ENCODE assay signal across 8 cellular contexts in the genomic region with DNA sequence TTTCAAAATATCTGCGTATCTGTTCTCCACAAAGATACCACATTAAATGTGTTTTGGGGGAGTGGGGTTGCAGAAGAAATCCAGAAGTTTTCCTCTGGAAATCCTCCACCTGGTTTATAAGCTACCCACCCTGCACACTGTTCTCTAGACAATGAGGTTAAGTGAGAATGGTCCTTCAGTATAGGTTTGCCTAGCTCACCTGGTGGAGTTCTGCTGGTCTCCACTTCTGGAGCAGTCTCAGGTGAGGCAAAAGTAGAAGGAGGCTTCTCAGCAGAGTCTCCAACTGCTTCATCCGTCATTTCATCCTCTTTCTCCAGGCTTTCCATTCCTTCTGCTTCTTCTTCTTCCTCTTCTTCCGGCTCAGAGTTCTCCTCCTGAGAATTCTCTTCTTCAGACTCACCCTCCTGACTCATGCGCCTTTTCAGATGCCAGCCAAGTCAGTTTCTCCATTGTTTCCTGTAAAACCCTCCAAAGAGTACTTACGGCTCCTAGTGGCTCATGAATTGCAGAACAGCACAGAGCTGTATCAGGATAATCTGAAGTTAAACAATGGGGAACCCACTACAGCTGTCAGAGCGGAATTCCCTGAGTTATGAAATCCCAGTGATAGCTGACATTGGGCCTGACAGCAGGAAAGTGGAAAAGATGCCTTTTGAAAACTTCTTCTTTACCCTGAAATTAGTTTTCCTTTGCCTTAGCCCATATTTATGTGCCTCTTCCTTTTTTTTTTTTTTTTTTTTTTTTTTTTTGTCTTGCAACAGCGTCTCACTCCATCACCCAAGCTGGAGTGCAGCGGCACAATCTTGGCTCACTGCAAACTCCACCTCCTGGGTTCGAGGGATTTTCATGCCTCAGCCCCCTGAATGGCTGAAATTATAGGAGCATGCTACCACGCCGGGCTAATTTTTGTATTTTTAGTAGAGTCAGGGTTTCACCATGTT. TPM values are rescaled to one million over a fixed set of nuclear protein-coding genes. Genes with fewer than 3 reads are reported as not detected.
DNase-seq lines count a peak whose midpoint lies in the region; ATAC-seq and TF ChIP-seq lines count a peak whose summit lies in the region.

No MANE protein-coding gene starts in this region.

- no peaks in the 10 kb centered on the region for H4K20me1 ChIP-seq in neural cell (ENCODE audit: insufficient read depth)

- H3F3A ChIP-seq in neural cell (ENCODE audit: insufficient read depth, low read length, poor library complexity, severe bottlenecking) = no peaks in the 10 kb centered on the region

- no peak overlapping the region for H2AFZ ChIP-seq in neural cell (ENCODE audit: low read depth, low read length)

- H3K4me2 ChIP-seq in neural cell (ENCODE audit: low read length) = no peak overlapping the region

- H3K4me3 ChIP-seq in right atrium auricular region (no peak overlapping the region), epithelial cell of esophagus (ENCODE audit: low read length) (peak overlapping the region; percentile 48), neural cell (ENCODE audit: low read length) (peak overlapping the region; percentile 55)

- ATAC-seq in Right ventricle myocardium superior (ENCODE audit: poor library complexity) (peak; percentile 77), HG02759 (IDR thresholded peaks at IDR 0.05; ENCODE audit: unreplicated experiment) (no peak), GM18519 (IDR thresholded peaks at IDR 0.05; ENCODE audit: low FRiP score, unreplicated experiment) (no peak)

- no peaks in the 10 kb centered on the region for H3K9me2 ChIP-seq in neural cell (ENCODE audit: insufficient read depth, low read length)

- TF ChIP-seq RAD21 in neural cell (conservative IDR thresholded peaks at IDR 0.05) = peak; percentile 82

- TF ChIP-seq CTCF in right atrium auricular region (IDR thresholded peaks at IDR 0.05) = peak in 1 of 2 donors; percentile 52
- peak; percentile 84 for TF ChIP-seq CTCF in epithelial cell of esophagus (IDR thresholded peaks at IDR 0.05; ENCODE audit: insufficient read depth, low read depth, low read length, missing control alignments)
- peak; percentile 86 for TF ChIP-seq CTCF in neural cell (IDR thresholded peaks at IDR 0.05; ENCODE audit: poor library complexity, severe bottlenecking)

- H3K27ac ChIP-seq in right atrium auricular region (no peak overlapping the region), neural cell (ENCODE audit: low read length) (peak overlapping the region; percentile 70)

- DNase-seq in Right ventricle myocardium superior (no peak), right atrium auricular region (ENCODE audit: low spot score) (no peak), RPMI8226 (peak; percentile 26), epithelial cell of esophagus (ENCODE audit: low read depth) (peak; percentile 93)
- no peak for DNase-seq in activated CD8-positive, alpha-beta memory T cell treated with anti-CD3 and anti-CD28 coated beads, Interleukin-2, amount 50 U/mL, for 4 hours

- H3K27me3 ChIP-seq in right atrium auricular region = no peaks in the 10 kb centered on the region
- H3K27me3 ChIP-seq in neural cell (ENCODE audit: insufficient read depth, low read depth, low read length) = no peaks in the 10 kb centered on the region

- intact Hi-C loops in Right ventricle myocardium superior (cut with DNase I) = no loop called here

- peaks cover 0 to under 1% of the 10 kb centered on the region in 2 donors for H3K9me3 ChIP-seq in right atrium auricular region
- peaks cover 5% of the 10 kb centered on the region for H3K9me3 ChIP-seq in neural cell (ENCODE audit: low read length)

- H3K79me2 ChIP-seq in neural cell (replicated peaks; ENCODE audit: insufficient read depth, low read length) = no peaks in the 10 kb centered on the region

- peak overlapping the region; percentile 42 for H3K9ac ChIP-seq in neural cell (ENCODE audit: low read length)

- H3K36me3 ChIP-seq in right atrium auricular region (no peaks in the 10 kb centered on the region), neural cell (ENCODE audit: insufficient read depth, low read length) (no peaks in the 10 kb centered on the region)

- peaks cover 0 to 10% of the 10 kb centered on the region in 2 donors for H3K4me1 ChIP-seq in right atrium auricular region

- peak; percentile 84 for TF ChIP-seq EP300 in neural cell (conservative IDR thresholded peaks at IDR 0.05; ENCODE audit: poor library complexity, severe bottlenecking)

TF ChIP-seq in neural cell, 6 proteins besides CTCF, POLR2A, EP300 and RAD21:
- TF ChIP-seq SMC3 (conservative IDR thresholded peaks at IDR 0.05; ENCODE audit: poor library complexity) (peak; percentile 75), MXI1 (conservative IDR thresholded peaks at IDR 0.05; ENCODE audit: poor library complexity, severe bottlenecking) (no peak), EZH2 (IDR thresholded peaks at IDR 0.05; ENCODE audit: borderline replicate concordance, insufficient read depth, low read length, poor library complexity, severe bottlenecking) (no peak), POLR2AphosphoS5 (IDR thresholded peaks at IDR 0.05) (peak; percentile 49), TAF1 (IDR thresholded peaks at IDR 0.05; ENCODE audit: low read depth) (no peak)
- TF ChIP-seq, protein P1, sequence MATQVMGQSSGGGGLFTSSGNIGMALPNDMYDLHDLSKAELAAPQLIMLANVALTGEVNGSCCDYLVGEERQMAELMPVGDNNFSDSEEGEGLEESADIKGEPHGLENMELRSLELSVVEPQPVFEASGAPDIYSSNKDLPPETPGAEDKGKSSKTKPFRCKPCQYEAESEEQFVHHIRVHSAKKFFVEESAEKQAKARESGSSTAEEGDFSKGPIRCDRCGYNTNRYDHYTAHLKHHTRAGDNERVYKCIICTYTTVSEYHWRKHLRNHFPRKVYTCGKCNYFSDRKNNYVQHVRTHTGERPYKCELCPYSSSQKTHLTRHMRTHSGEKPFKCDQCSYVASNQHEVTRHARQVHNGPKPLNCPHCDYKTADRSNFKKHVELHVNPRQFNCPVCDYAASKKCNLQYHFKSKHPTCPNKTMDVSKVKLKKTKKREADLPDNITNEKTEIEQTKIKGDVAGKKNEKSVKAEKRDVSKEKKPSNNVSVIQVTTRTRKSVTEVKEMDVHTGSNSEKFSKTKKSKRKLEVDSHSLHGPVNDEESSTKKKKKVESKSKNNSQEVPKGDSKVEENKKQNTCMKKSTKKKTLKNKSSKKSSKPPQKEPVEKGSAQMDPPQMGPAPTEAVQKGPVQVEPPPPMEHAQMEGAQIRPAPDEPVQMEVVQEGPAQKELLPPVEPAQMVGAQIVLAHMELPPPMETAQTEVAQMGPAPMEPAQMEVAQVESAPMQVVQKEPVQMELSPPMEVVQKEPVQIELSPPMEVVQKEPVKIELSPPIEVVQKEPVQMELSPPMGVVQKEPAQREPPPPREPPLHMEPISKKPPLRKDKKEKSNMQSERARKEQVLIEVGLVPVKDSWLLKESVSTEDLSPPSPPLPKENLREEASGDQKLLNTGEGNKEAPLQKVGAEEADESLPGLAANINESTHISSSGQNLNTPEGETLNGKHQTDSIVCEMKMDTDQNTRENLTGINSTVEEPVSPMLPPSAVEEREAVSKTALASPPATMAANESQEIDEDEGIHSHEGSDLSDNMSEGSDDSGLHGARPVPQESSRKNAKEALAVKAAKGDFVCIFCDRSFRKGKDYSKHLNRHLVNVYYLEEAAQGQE (IDR thresholded peaks at IDR 0.05; ENCODE audit: borderline replicate concordance) = peak; percentile 86

RNA-seq across cellular contexts. Expression of a gene that starts 38.5 kb away (rescaled TPM):
- total RNA-seq in Right ventricle myocardium superior (9.7 TPM), right atrium auricular region (1 to 10 TPM; 4.4 to 4.8 TPM)
- 53.8 and 64.5 TPM in 2 replicates for polyA plus RNA-seq in neural cell
- polyA minus RNA-seq in neural cell = 39.4 and 56.5 TPM in 2 replicates

RNA-seq across cellular contexts. Expression of a gene that starts 40.1 kb away (rescaled TPM):
- total RNA-seq in Right ventricle myocardium superior = 59.9 TPM
- total RNA-seq in right atrium auricular region = 10 to 100 TPM; 54.0 to 90.8 TPM
- polyA plus RNA-seq in neural cell = 44.0 and 44.4 TPM in 2 replicates
- polyA minus RNA-seq in neural cell = 226 and 278 TPM in 2 replicates

RNA-seq across cellular contexts. Expression of a gene that starts 40.4 kb away (rescaled TPM):
- 113 TPM for total RNA-seq in Right ventricle myocardium superior
- 100 to 1,000 TPM in 1 of 2 donors, 10 to 100 TPM in 1; 76.8 to 120 TPM for total RNA-seq in right atrium auricular region
- 153 and 180 TPM in 2 replicates for polyA plus RNA-seq in neural cell
- 82.8 and 88.8 TPM in 2 replicates for polyA minus RNA-seq in neural cell

Comparison
In these comparisons a context has a peak if more than half of its experiments do, and no peak if none do; other contexts are left out.
1. DNase-seq: peak in RPMI8226 (single experiment) and epithelial cell of esophagus (single experiment); none in Right ventricle myocardium superior (single experiment), right atrium auricular region (single experiment) and activated CD8-positive, alpha-beta memory T cell treated with anti-CD3 and anti-CD28 coated beads, Interleukin-2, amount 50 U/mL, for 4 hours (single experiment).
2. H3K4me3 ChIP-seq: peak in epithelial cell of esophagus (single experiment) and neural cell (single experiment); none in right atrium auricular region (0 of 2).